Comparison of ENCODE assay signal across 30 cellular contexts in the genomic region with DNA sequence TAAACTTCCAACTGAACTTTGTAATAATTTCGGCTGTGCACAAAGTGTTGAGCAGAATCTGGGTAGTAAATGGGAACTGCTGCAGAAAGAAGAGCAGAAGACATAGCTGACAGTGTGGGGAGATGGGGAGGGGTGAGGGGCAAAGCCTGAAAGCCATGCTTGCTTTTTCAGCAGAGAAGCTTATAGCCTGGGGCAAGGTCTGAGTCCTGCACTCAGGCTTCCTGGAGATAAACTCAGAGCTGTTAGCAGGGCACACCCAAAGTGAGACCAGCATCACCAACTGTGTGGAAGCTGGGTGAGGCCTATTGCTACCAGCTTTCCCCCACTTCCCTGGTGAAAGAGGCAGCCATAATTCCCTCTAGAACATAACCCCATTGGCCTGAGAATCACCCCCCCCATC.
"Had no signal": no experiment of that assay in that cellular context is flagged by ENCODE, and none has a peak within 500 bp of the region (broad histone marks: within the 10 kb centered on the region; RNA-seq: fewer than 3 reads in every experiment).

No MANE protein-coding gene starts in this region.

- H3K27me3 Mint-ChIP-seq: dendritic cell treated with granulocyte-macrophage colony-stimulating factor and Interleukin-4, amounts not matched to agents 40 ng/mL and 50 ng/mL, for 4 days had no signal

- H3K9me3 ChIP-seq: colonic mucosa, gastrocnemius medialis, mucosa of descending colon, prostate gland, right atrium auricular region, suprapubic skin, transverse colon had no signal

- ATAC-seq: esophagus mucosa; gastrocnemius medialis; left lobe of liver; mucosa of descending colon; natural killer cell treated with Interleukin-12 subunit alpha and Interleukin-12 subunit beta and Interleukin-15 and Interleukin-18, amount 100 ng/mL, for 72 hours; sciatic nerve; stimulated activated naive CD8-positive, alpha-beta T cell treated with anti-CD3 and anti-CD28 coated beads, Interleukin-15, amount 100 ng/mL, for 72 hours had no signal

- H3K27ac ChIP-seq: colonic mucosa, epithelial cell of prostate, gastrocnemius medialis, neural progenitor cell, prostate gland, right atrium auricular region, suprapubic skin, transverse colon had no signal

- H3K27me3 ChIP-seq: colonic mucosa, gastrocnemius medialis, neural progenitor cell, right atrium auricular region, suprapubic skin, transverse colon had no signal

- H3K9ac ChIP-seq: neural progenitor cell had no signal

- H3K4me1 Mint-ChIP-seq: endodermal cell; memory B cell; naive B cell; neural progenitor cell; stimulated activated naive CD8-positive, alpha-beta T cell treated with anti-CD3 and anti-CD28 coated beads, Interleukin-15, amount 100 ng/mL, for 72 hours had no signal

- H3K4me3 ChIP-seq: colonic mucosa, gastrocnemius medialis, lung, mucosa of descending colon, neural progenitor cell, prostate gland, right atrium auricular region, smooth muscle cell, suprapubic skin, transverse colon had no signal

- H3K4me1 ChIP-seq: colonic mucosa, gastrocnemius medialis, neural progenitor cell, prostate gland, right atrium auricular region, suprapubic skin, transverse colon had no signal

- H3K36me3 ChIP-seq: colonic mucosa, gastrocnemius medialis, neural progenitor cell, prostate gland, right atrium auricular region, suprapubic skin, transverse colon had no signal

- DNase-seq: colonic mucosa; effector CD8-positive, alpha-beta T cell; endodermal cell; foreskin fibroblast; gastrocnemius medialis; head of caudate nucleus; kidney; mucosa of descending colon; naive B cell; stimulated activated CD4-positive, alpha-beta T cell treated with anti-CD3 and anti-CD28 coated beads, Interleukin-12 subunit alpha, Interleukin-12 subunit beta, amount 100 ng/mL, for 4 hours; stimulated activated CD4-positive, alpha-beta T cell treated with anti-CD3 and anti-CD28 coated beads, Interleukin-1b, Interleukin-23, amount 100 ng/mL, for 48 hours; stimulated activated CD4-positive, alpha-beta T cell treated with anti-CD3 and anti-CD28 coated beads, Interleukin-4, amount 100 ng/mL, for 1 hour; stimulated activated CD8-positive, alpha-beta memory T cell treated with anti-CD3 and anti-CD28 coated beads, Interleukin-4, amount 100 ng/mL, for 48 hours; stimulated activated naive CD4-positive, alpha-beta T cell; stimulated activated naive CD8-positive, alpha-beta T cell treated with anti-CD3 and anti-CD28 coated beads, Interleukin-15, amount 100 ng/mL, for 72 hours; transverse colon had no signal

- H3K4me3 Mint-ChIP-seq: dendritic cell treated with granulocyte-macrophage colony-stimulating factor and Interleukin-4, amounts not matched to agents 40 ng/mL and 50 ng/mL, for 4 days; endodermal cell; memory B cell; mesothelial cell of epicardium; natural killer cell treated with Interleukin-12 subunit alpha and Interleukin-12 subunit beta and Interleukin-15 and Interleukin-18, amount 100 ng/mL, for 72 hours; neural progenitor cell; stimulated activated naive CD8-positive, alpha-beta T cell treated with anti-CD3 and anti-CD28 coated beads, Interleukin-15, amount 100 ng/mL, for 72 hours had no signal

- H3K9me3 Mint-ChIP-seq: dendritic cell treated with granulocyte-macrophage colony-stimulating factor and Interleukin-4, amounts not matched to agents 40 ng/mL and 50 ng/mL, for 4 days; endodermal cell; memory B cell; naive B cell; natural killer cell treated with Interleukin-12 subunit alpha and Interleukin-12 subunit beta and Interleukin-15 and Interleukin-18, amount 100 ng/mL, for 72 hours; neural progenitor cell; stimulated activated naive CD8-positive, alpha-beta T cell treated with anti-CD3 and anti-CD28 coated beads, Interleukin-15, amount 100 ng/mL, for 72 hours had no signal

- H3K27ac Mint-ChIP-seq: dendritic cell treated with granulocyte-macrophage colony-stimulating factor and Interleukin-4, amounts not matched to agents 40 ng/mL and 50 ng/mL, for 4 days; endodermal cell; memory B cell; mesothelial cell of epicardium; naive B cell; natural killer cell treated with Interleukin-12 subunit alpha and Interleukin-12 subunit beta and Interleukin-15 and Interleukin-18, amount 100 ng/mL, for 72 hours; neural progenitor cell; stimulated activated naive CD8-positive, alpha-beta T cell treated with anti-CD3 and anti-CD28 coated beads, Interleukin-15, amount 100 ng/mL, for 72 hours had no signal

- H3K36me3 Mint-ChIP-seq: memory B cell; mesothelial cell of epicardium; naive B cell; natural killer cell treated with Interleukin-12 subunit alpha and Interleukin-12 subunit beta and Interleukin-15 and Interleukin-18, amount 100 ng/mL, for 72 hours; neural progenitor cell had no signal

- H3K4me2 ChIP-seq: neural progenitor cell, smooth muscle cell had no signal
